8 cellular contexts compared by ENCODE assay signal in genomic region chr4:49154709-49155108, GRCh38.
DNase-seq lines count a peak whose midpoint lies in the region; ATAC-seq and TF ChIP-seq lines count a peak whose summit lies in the region.
"Not testable (repeated sequence)": the region's sequence is repeated elsewhere in the genome, so short reads cannot be mapped to it uniquely, and the experiment has no call there.

No MANE protein-coding gene starts in this region.

- H3K56ac ChIP-seq in mesendoderm (ENCODE audit: low read length): not testable (repeated sequence)

- DNase-seq in LHCN-M2 (ENCODE audit: low read depth) (peak; percentile 22), MCF 10A (ENCODE audit: unreplicated experiment) (peak; percentile 56), mesendoderm (peak; percentile 94)
- not testable (repeated sequence) for DNase-seq in heart left ventricle; thoracic aorta (ENCODE audit: low spot score)

- not testable (repeated sequence) for TF ChIP-seq POLR2A in heart left ventricle (IDR thresholded peaks at IDR 0.05)

- H3K27ac ChIP-seq in heart left ventricle; mesendoderm (ENCODE audit: low read depth, low read length); thoracic aorta: not testable (repeated sequence)

- not testable (repeated sequence) for H3K27me3 ChIP-seq in heart left ventricle; mesendoderm (ENCODE audit: insufficient read depth, low read length, poor library complexity); thoracic aorta (replicated peaks; ENCODE audit: insufficient read depth)

- H4K8ac ChIP-seq in mesendoderm (ENCODE audit: low read depth, low read length): not testable (repeated sequence)

- not testable (repeated sequence) for H4K5ac ChIP-seq in mesendoderm (ENCODE audit: low read length)

- H3K4me2 ChIP-seq in mesendoderm (ENCODE audit: low read length): not testable (repeated sequence)

- not testable (repeated sequence) for H3K4me1 Mint-ChIP-seq in MCF 10A (ENCODE audit: insufficient read depth, unreplicated experiment)

- H3K79me1 ChIP-seq in mesendoderm (ENCODE audit: low read length): not testable (repeated sequence)

- intact Hi-C loops in MCF 10A (cut with micrococcal nuclease): not testable (repeated sequence)
- intact Hi-C loops in heart left ventricle (cut with DNase I): loop anchor here in 1 of 10 donors (10.0 kb wide), 1 partner anchor 50 kb away; no protein-coding TSS in a partner anchor

- peaks cover 0 to 74% (median 37%) of the 10 kb centered on the region in 12 donors for H3K9me3 ChIP-seq in heart left ventricle
- peaks cover 14% of the 10 kb centered on the region for H3K9me3 ChIP-seq in thoracic aorta

- 52 to 62% (median 58%) methylated on average over 8 of the region's 8 CpGs for WGBS in heart left ventricle, 4 donors
- 100% methylated on average over 1 of the region's 8 CpGs for WGBS in mesendoderm (ENCODE audit: extremely low coverage, insufficient coverage, low lambda C conversion rate)

- BruUV-seq in MCF 10A (replicated peaks; lab: Mats Ljungman, UMichigan): not testable (repeated sequence)

- not testable (repeated sequence) for H3K27me3 Mint-ChIP-seq in MCF 10A (ENCODE audit: insufficient read depth, unreplicated experiment)

- ATAC-seq in GM18498 (IDR thresholded peaks at IDR 0.05; ENCODE audit: unreplicated experiment) (peak; percentile 42), GM21576 (IDR thresholded peaks at IDR 0.05; ENCODE audit: unreplicated experiment) (peak; percentile 43), HG03095 (IDR thresholded peaks at IDR 0.05; ENCODE audit: unreplicated experiment) (peak; percentile 36), heart left ventricle (peak; percentile 49 to 71 (median 65)), thoracic aorta (ENCODE audit: insufficient number of reproducible peaks, low FRiP score, low read depth) (peak; percentile 67)

- H3K36me3 ChIP-seq in heart left ventricle; mesendoderm (ENCODE audit: control insufficient read depth, insufficient read depth, low read length); thoracic aorta: not testable (repeated sequence)

- not testable (repeated sequence) for H3K9ac ChIP-seq in mesendoderm (ENCODE audit: low read length)

- not testable (repeated sequence) for H3K4ac ChIP-seq in mesendoderm (ENCODE audit: low read depth, low read length)

- H3K23ac ChIP-seq in mesendoderm (ENCODE audit: low read length): not testable (repeated sequence)

- H2AK5ac ChIP-seq in mesendoderm (ENCODE audit: low read length): not testable (repeated sequence)

- not testable (repeated sequence) for H3K27ac Mint-ChIP-seq in MCF 10A (ENCODE audit: low read depth, unreplicated experiment)

- H3K4me1 ChIP-seq in heart left ventricle; mesendoderm (ENCODE audit: control insufficient read depth, low read depth, low read length); thoracic aorta (ENCODE audit: control insufficient read depth in 1 of 2, low read depth in 2 of 2): not testable (repeated sequence)

- peaks cover 56% of the 10 kb centered on the region for H3K9me3 Mint-ChIP-seq in MCF 10A (ENCODE audit: unreplicated experiment)

- TF ChIP-seq CTCF in MCF 10A (IDR thresholded peaks at IDR 0.05; ENCODE audit: unreplicated experiment); heart left ventricle (IDR thresholded peaks at IDR 0.05); thoracic aorta (IDR thresholded peaks at IDR 0.05): not testable (repeated sequence)

- not testable (repeated sequence) for H3K4me3 ChIP-seq in heart left ventricle, thoracic aorta
- H3K4me3 ChIP-seq in mesendoderm (ENCODE audit: low read length): peak overlapping the region; percentile 36

- POLR2A ChIA-PET in MCF 10A (lab: Yijun Ruan, JAX): not testable (repeated sequence)

- not testable (repeated sequence) for H2BK5ac ChIP-seq in mesendoderm (ENCODE audit: low read length)

- H2BK120ac ChIP-seq in mesendoderm (ENCODE audit: low read depth, low read length): not testable (repeated sequence)

- H3K18ac ChIP-seq in mesendoderm (ENCODE audit: low read length): not testable (repeated sequence)

- H2BK15ac ChIP-seq in mesendoderm (replicated peaks; ENCODE audit: low read depth): not testable (repeated sequence)

- not testable (repeated sequence) for H3K4me3 Mint-ChIP-seq in MCF 10A (ENCODE audit: unreplicated experiment)

- H3K79me2 ChIP-seq in mesendoderm (ENCODE audit: control insufficient read depth, insufficient read depth, low read length): not testable (repeated sequence)

- H3K36me3 Mint-ChIP-seq in MCF 10A (ENCODE audit: insufficient read depth, unreplicated experiment): not testable (repeated sequence)

- CTCF ChIA-PET in MCF 10A (lab: Yijun Ruan, JAX): not testable (repeated sequence)
